28 cellular contexts compared by ENCODE assay signal in genomic region chr11:132187391-132187790, GRCh38.
"Had no signal": no experiment of that assay in that cellular context is flagged by ENCODE, and none has a peak within 500 bp of the region (broad histone marks: within the 10 kb centered on the region; RNA-seq: fewer than 3 reads in every experiment).

No MANE protein-coding gene starts in this region.

- H3K36me3 Mint-ChIP-seq: activated naive CD8-positive, alpha-beta T cell; natural killer cell treated with Interleukin-12 subunit alpha and Interleukin-12 subunit beta and Interleukin-15 and Interleukin-18, amount 100 ng/mL, for 72 hours; WTC11 had no signal

- H3K27me3 ChIP-seq: adrenal gland, colonic mucosa, esophagus squamous epithelium, neutrophil, pancreas, tibial nerve had no signal

- H3K27me3 Mint-ChIP-seq: natural killer cell treated with Interleukin-12 subunit alpha and Interleukin-12 subunit beta and Interleukin-15 and Interleukin-18, amount 100 ng/mL, for 72 hours had no signal

- H3K9me3 ChIP-seq: adrenal gland, colonic mucosa, neutrophil, pancreas, psoas muscle, tibial nerve had no signal

- H3K36me3 ChIP-seq: adrenal gland, colonic mucosa, esophagus squamous epithelium, neutrophil, pancreas, tibial nerve had no signal

- H3K27ac ChIP-seq: adrenal gland, colonic mucosa, esophagus squamous epithelium, neutrophil, pancreas, psoas muscle, tibial nerve had no signal

- H3K4me1 ChIP-seq: adrenal gland, colonic mucosa, esophagus squamous epithelium, pancreas, psoas muscle, tibial nerve had no signal

- H3K4me1 Mint-ChIP-seq: activated CD4-positive, alpha-beta T cell treated with anti-CD3 and anti-CD28 coated beads for 36 hours; endodermal cell; WTC11 had no signal

- H3K4me3 Mint-ChIP-seq: activated CD4-positive, alpha-beta T cell treated with anti-CD3 and anti-CD28 coated beads for 36 hours; activated naive CD8-positive, alpha-beta T cell; activated T-cell treated with anti-CD3 and anti-CD28 coated beads, Interleukin-2, amount 50 U/mL, for 4 hours; endodermal cell; natural killer cell treated with Interleukin-12 subunit alpha and Interleukin-12 subunit beta and Interleukin-15 and Interleukin-18, amount 100 ng/mL, for 72 hours; stimulated activated naive CD8-positive, alpha-beta T cell treated with anti-CD3 and anti-CD28 coated beads, Interleukin-15, Interleukin-2, amounts not matched to agents 100 ng/mL and 50 ng/mL, for 24 hours; T-helper 1 cell treated with Interleukin-12 subunit alpha and Interleukin-12 subunit beta and Interleukin-4 antibody, amounts not matched to agents 30 μg/mL and 1 μg/mL, for 36 hours; WTC11 had no signal

- H3K4me3 ChIP-seq: adrenal gland, colonic mucosa, esophagus squamous epithelium, pancreas, psoas muscle, tibial nerve had no signal

- H3K27ac Mint-ChIP-seq: activated CD4-positive, alpha-beta T cell treated with anti-CD3 and anti-CD28 coated beads for 36 hours; activated naive CD8-positive, alpha-beta T cell; activated T-helper 2 cell treated with anti-CD3 and anti-CD28 coated beads, Interferon-gamma antibody, Interleukin-2, Interleukin-4, amounts not matched to agents 10 μg/mL and 5 μg/mL and 100 μg/mL, durations not matched to agents 14 hours and 24 hours and 36 hours; endodermal cell; natural killer cell treated with Interleukin-12 subunit alpha and Interleukin-12 subunit beta and Interleukin-15 and Interleukin-18, amount 100 ng/mL, for 72 hours; stimulated activated naive CD8-positive, alpha-beta T cell treated with anti-CD3 and anti-CD28 coated beads, Interleukin-15, Interleukin-2, amounts not matched to agents 100 ng/mL and 50 ng/mL, for 24 hours; T-helper 1 cell treated with Interleukin-12 subunit alpha and Interleukin-12 subunit beta and Interleukin-4 antibody, amounts not matched to agents 30 μg/mL and 1 μg/mL, for 36 hours; WTC11 had no signal

- H3K9me3 Mint-ChIP-seq: endodermal cell, WTC11 had no signal

- DNase-seq: activated CD4-positive, alpha-beta T cell treated with anti-CD3 and anti-CD28 coated beads for 36 hours; activated CD4-positive, alpha-beta T cell treated with anti-CD3 and anti-CD28 coated beads, Interleukin-2, amount 50 U/mL, for 4 hours; activated CD8-positive, alpha-beta memory T cell treated with anti-CD3 and anti-CD28 coated beads, Interleukin-2, amount 50 U/mL, for 48 hours; activated naive CD4-positive, alpha-beta T cell; activated T-cell treated with anti-CD3 and anti-CD28 coated beads, Interleukin-2, amount 50 U/mL, for 4 hours; adrenal gland; colonic mucosa; esophagus squamous epithelium; left ventricle myocardium superior; mammary epithelial cell; midbrain; pancreas; psoas muscle; right cardiac atrium; stimulated activated CD4-positive, alpha-beta T cell treated with anti-CD3 and anti-CD28 coated beads, Interleukin-12 subunit alpha, Interleukin-12 subunit beta, amount 100 ng/mL, for 4 hours; stimulated activated CD4-positive, alpha-beta T cell treated with anti-CD3 and anti-CD28 coated beads, Interleukin-4, amount 100 ng/mL, for 4 hours; substantia nigra; T1000 had no signal

- ATAC-seq: activated CD4-positive, alpha-beta T cell treated with anti-CD3 and anti-CD28 coated beads for 36 hours; activated T-cell treated with anti-CD3 and anti-CD28 coated beads, Interleukin-2, amount 50 U/mL, for 4 hours; left ventricle myocardium superior; natural killer cell treated with Interleukin-12 subunit alpha and Interleukin-12 subunit beta and Interleukin-15 and Interleukin-18, amount 100 ng/mL, for 72 hours; pancreas; psoas muscle; right cardiac atrium had no signal

- FAIRE-seq: bronchial epithelial cell, pancreas had no signal
